In the genomic region with DNA sequence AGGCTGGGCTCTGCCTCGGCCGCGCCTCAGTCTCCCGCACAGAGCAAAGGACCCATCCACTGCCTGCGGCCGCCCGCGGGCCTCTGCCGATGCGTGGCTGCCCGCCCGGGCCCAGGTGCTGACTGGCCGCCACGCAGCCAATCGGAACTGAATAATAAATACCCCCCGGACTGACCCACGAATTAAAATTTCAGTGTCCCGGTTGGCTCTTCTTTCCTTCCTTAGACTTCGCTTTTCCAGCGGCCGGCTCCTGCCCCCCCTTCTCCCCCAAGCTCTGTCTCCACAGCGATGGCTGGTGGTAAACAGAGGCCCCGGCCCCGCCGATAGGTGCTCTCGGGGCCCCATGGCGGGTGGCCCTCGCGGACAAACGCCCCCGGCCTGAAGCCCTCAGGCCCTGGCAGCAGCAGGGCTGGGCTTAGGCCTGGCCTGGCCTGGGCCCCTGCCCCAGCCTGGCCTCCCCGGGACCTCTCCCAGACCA, we compare ENCODE assay signal across 8 cellular contexts. TPM values are rescaled to one million over a fixed set of nuclear protein-coding genes. Genes with fewer than 3 reads are reported as not detected.
A peak's percentile ranks its signal among the peaks of the same experiment; 100 is the strongest.
DNase-seq lines count a peak whose midpoint lies in the region; ATAC-seq and TF ChIP-seq lines count a peak whose summit lies in the region.

No MANE protein-coding gene starts in this region.

- peak overlapping the region; percentile 82 for H3K4me3 ChIP-seq in Caco-2 (ENCODE audit: low read depth, low read length)
- peak overlapping the region; percentile 95 for H3K4me3 ChIP-seq in OCI-LY1 (ENCODE audit: low read depth, low read length, poor library complexity, severe bottlenecking)

- peak overlapping the region; percentile 89 for H3K4me2 ChIP-seq in OCI-LY1 (ENCODE audit: low read length)

- H3K9ac ChIP-seq in OCI-LY1 (ENCODE audit: low read length), result peak overlapping the region; percentile 90

- H3K27ac ChIP-seq in OCI-LY1 (ENCODE audit: low read depth, low read length, poor library complexity, severe bottlenecking), result peak overlapping the region; percentile 76

- H3K4me1 Mint-ChIP-seq in Caco-2 (ENCODE audit: low read depth, unreplicated experiment) (no peaks in the 10 kb centered on the region), nephron (peaks cover 5% of the 10 kb centered on the region)
- H3K4me1 Mint-ChIP-seq in effector memory CD8-positive, alpha-beta T cell (ENCODE audit: low read depth in 2 of 2), result peaks cover 31 to 33% of the 10 kb centered on the region in 2 donors

- no peaks in the 10 kb centered on the region for H3F3A ChIP-seq in OCI-LY1 (ENCODE audit: insufficient read depth, low read length)

- POLR2A ChIA-PET in Caco-2 (lab: Charles Lee), result no interaction called here

- peak overlapping the region; percentile 68 for H3K4me3 Mint-ChIP-seq in Caco-2 (ENCODE audit: unreplicated experiment)
- H3K4me3 Mint-ChIP-seq in effector memory CD8-positive, alpha-beta T cell, result peak overlapping the region; percentile 85 to 89
- peak overlapping the region; percentile 84 to 91 (median 89) for H3K4me3 Mint-ChIP-seq in nephron

- TF ChIP-seq CTCF in Caco-2 (IDR thresholded peaks at IDR 0.05; ENCODE audit: insufficient read depth in 1 of 2, low read depth in 1 of 2, low read length in 1 of 2, severe bottlenecking in 1 of 2, unreplicated experiment in 1 of 2), result no peak
- no peak for TF ChIP-seq CTCF in OCI-LY1 (IDR thresholded peaks at IDR 0.05; ENCODE audit: low read length)
- TF ChIP-seq CTCF in nephron (IDR thresholded peaks at IDR 0.05; ENCODE audit: unreplicated experiment in 3 of 3), result no peak

- H2AFZ ChIP-seq in OCI-LY1 (ENCODE audit: low read length), result no peak overlapping the region

- CTCF ChIA-PET in Caco-2 (lab: Charles Lee), result no interaction called here

- H3K9me3 ChIP-seq in Caco-2 (no peaks in the 10 kb centered on the region), OCI-LY1 (ENCODE audit: low read length) (no peaks in the 10 kb centered on the region)

- H3K27ac Mint-ChIP-seq in Caco-2 (ENCODE audit: unreplicated experiment) (peak overlapping the region; percentile 76), nephron (peak overlapping the region; percentile 78 to 91 (median 88))
- peak overlapping the region; percentile 89 to 92 for H3K27ac Mint-ChIP-seq in effector memory CD8-positive, alpha-beta T cell

- H4K20me1 ChIP-seq in OCI-LY1 (ENCODE audit: insufficient read depth, low read length), result no peaks in the 10 kb centered on the region

- H3K36me3 ChIP-seq in Caco-2 (ENCODE audit: control insufficient read depth, insufficient read depth, low read length) (no peaks in the 10 kb centered on the region; the same call in none of the 2 replicates), OCI-LY1 (ENCODE audit: insufficient read depth, low read length) (peaks cover 19% of the 10 kb centered on the region)

- no peaks in the 10 kb centered on the region for H3K9me3 Mint-ChIP-seq in Caco-2 (ENCODE audit: unreplicated experiment)
- no peaks in the 10 kb centered on the region for H3K9me3 Mint-ChIP-seq in effector memory CD8-positive, alpha-beta T cell
- no peaks in the 10 kb centered on the region for H3K9me3 Mint-ChIP-seq in nephron

- H3K36me3 Mint-ChIP-seq in Caco-2 (ENCODE audit: insufficient read depth, unreplicated experiment), result peaks cover 28% of the 10 kb centered on the region
- peaks cover 55% of the 10 kb centered on the region for H3K36me3 Mint-ChIP-seq in effector memory CD8-positive, alpha-beta T cell (ENCODE audit: insufficient read depth)
- no peaks in the 10 kb centered on the region for H3K36me3 Mint-ChIP-seq in nephron (ENCODE audit: low read depth)

- H3K4me1 ChIP-seq in Caco-2 (peaks cover 39% of the 10 kb centered on the region), OCI-LY1 (ENCODE audit: insufficient read depth, low read length, severe bottlenecking) (peaks cover 66% of the 10 kb centered on the region)

- BruUV-seq in Caco-2 (replicated peaks; lab: Mats Ljungman, UMichigan), result no TSS peak

- peaks cover 58% of the 10 kb centered on the region for H3K79me2 ChIP-seq in OCI-LY1 (ENCODE audit: insufficient read depth, low read length)

- H3K27me3 Mint-ChIP-seq in Caco-2 (ENCODE audit: insufficient read depth, unreplicated experiment), result no peaks in the 10 kb centered on the region
- H3K27me3 Mint-ChIP-seq in effector memory CD8-positive, alpha-beta T cell, result no peaks in the 10 kb centered on the region
- H3K27me3 Mint-ChIP-seq in nephron (ENCODE audit: low read depth), result peaks cover 11% of the 10 kb centered on the region

- ATAC-seq in effector memory CD8-positive, alpha-beta T cell (replicated peaks), result no peak
- ATAC-seq in GM21717 (IDR thresholded peaks at IDR 0.05; ENCODE audit: unreplicated experiment) (no peak), HG03460 (IDR thresholded peaks at IDR 0.05; ENCODE audit: unreplicated experiment) (no peak), GM21576 (IDR thresholded peaks at IDR 0.05; ENCODE audit: unreplicated experiment) (no peak)

- no peaks in the 10 kb centered on the region for H3K9me2 ChIP-seq in OCI-LY1 (ENCODE audit: low read depth, low read length)

- intact Hi-C loops in Caco-2 (cut with micrococcal nuclease; ENCODE audit: unreplicated experiment), result loop anchor here (10.0 kb wide), 1 partner anchor 79 kb away; the partner anchor contains the start of gene EEF2

- H3K27me3 ChIP-seq in Caco-2 (replicated peaks; ENCODE audit: control insufficient read depth, insufficient read depth, low read length) (no peaks in the 10 kb centered on the region), OCI-LY1 (ENCODE audit: insufficient read depth, low read length) (no peaks in the 10 kb centered on the region)

- DNase-seq in Caco-2, result no peak
- no peak for DNase-seq in effector memory CD8-positive, alpha-beta T cell
- DNase-seq in NCI-H2196 (lab: John Stamatoyannopoulos, UW; ENCODE audit: unreplicated experiment), result no peak

RNA-seq across cellular contexts. Expression of gene ZBTB7A, which starts 2.6 kb away (rescaled TPM):
- total RNA-seq in Caco-2 (2022), result 11.9 and 14.7 TPM in 2 replicates

RNA-seq across cellular contexts. Expression of gene PIAS4, which starts 56.6 kb away (rescaled TPM):
- total RNA-seq in Caco-2 (2022), result 43.3 and 45.7 TPM in 2 replicates

RNA-seq across cellular contexts. Expression of gene MAP2K2, which starts 59.8 kb away (rescaled TPM):
- total RNA-seq in Caco-2 (2022), result 149 and 163 TPM in 2 replicates
